ENCODE assay signal across 10 cellular contexts in the genomic region with DNA sequence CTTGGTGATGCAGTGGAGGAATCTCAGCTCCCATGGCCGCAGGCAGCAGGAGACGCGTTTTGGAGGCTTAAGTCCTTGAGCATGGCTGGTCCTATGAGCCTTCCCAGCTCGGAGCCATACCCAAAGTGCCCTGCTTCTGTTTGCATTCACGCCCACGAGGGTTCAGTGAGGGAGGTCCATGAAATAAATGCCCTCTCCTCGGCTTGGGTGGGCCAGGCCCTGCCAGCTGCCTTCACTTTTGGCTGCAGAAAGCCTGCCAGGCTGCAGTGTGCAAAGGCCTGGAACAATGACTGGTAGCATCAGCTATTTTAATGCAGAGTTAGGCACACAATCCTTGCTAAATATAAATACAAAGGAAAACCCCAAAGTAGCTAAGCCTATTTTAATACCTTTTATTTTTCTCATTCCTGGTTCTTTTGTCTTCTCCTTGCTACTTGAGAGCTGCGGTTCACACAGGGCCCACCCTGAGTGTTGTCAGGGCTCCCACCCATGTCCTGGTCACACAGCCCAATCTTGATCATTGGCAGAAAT. TPM values are rescaled to one million over a fixed set of nuclear protein-coding genes. Genes with fewer than 3 reads are reported as not detected.
DNase-seq lines count a peak whose midpoint lies in the region; ATAC-seq and TF ChIP-seq lines count a peak whose summit lies in the region.
"Had no signal": no experiment of that assay in that cellular context is flagged by ENCODE, and none has a peak within 500 bp of the region (broad histone marks: within the 10 kb centered on the region; RNA-seq: fewer than 3 reads in every experiment).

No MANE protein-coding gene starts in this region.

- no peak overlapping the region for H3K27ac Mint-ChIP-seq in MCF 10A (ENCODE audit: low read depth, unreplicated experiment)
- peak overlapping the region; percentile 81 for H3K27ac Mint-ChIP-seq in activated T-helper 1 cell treated with anti-CD3 and anti-CD28 coated beads, Interleukin-12 subunit alpha, Interleukin-12 subunit beta, Interleukin-2, Interleukin-4 antibody, amounts not matched to agents 30 ng/mL and 10 ng/mL and 1 ng/mL, durations not matched to agents 14 hours and 24 hours and 36 hours

- no peak overlapping the region for H2AK5ac ChIP-seq in mesendoderm (ENCODE audit: low read length)

- dilution Hi-C loops in mammary epithelial cell (cut with HindIII; ENCODE audit: low sequenced_read_pairs), result no loop called here

- H3K4me1 Mint-ChIP-seq in MCF 10A (ENCODE audit: insufficient read depth, unreplicated experiment), result peaks cover 18% of the 10 kb centered on the region
- H3K4me1 Mint-ChIP-seq in activated T-helper 1 cell treated with anti-CD3 and anti-CD28 coated beads, Interleukin-12 subunit alpha, Interleukin-12 subunit beta, Interleukin-2, Interleukin-4 antibody, amounts not matched to agents 30 ng/mL and 10 ng/mL and 1 ng/mL, durations not matched to agents 14 hours and 24 hours and 36 hours (ENCODE audit: low read depth), result peaks cover 25% of the 10 kb centered on the region

- H3K56ac ChIP-seq in mesendoderm (ENCODE audit: low read length), result peak overlapping the region; percentile 88

- H3K4me3 ChIP-seq in mammary epithelial cell (replicated peaks in 1 of 3; ENCODE audit: insufficient read depth in 1 of 3, low read depth in 2 of 3, low read length in 3 of 3), result no peak overlapping the region
- H3K4me3 ChIP-seq in mesendoderm (ENCODE audit: low read length), result no peak overlapping the region
- H3K4me3 ChIP-seq in tibial nerve, result no peak overlapping the region

- no peak overlapping the region for H4K8ac ChIP-seq in mesendoderm (ENCODE audit: low read depth, low read length)

- BruUV-seq in MCF 10A (replicated peaks; lab: Mats Ljungman, UMichigan) (no TSS peak), mammary epithelial cell (replicated peaks; lab: Mats Ljungman, UMichigan) (no TSS peak)

- H2BK5ac ChIP-seq in mesendoderm (ENCODE audit: low read length), result no peak overlapping the region

- H3K9ac ChIP-seq in mammary epithelial cell (ENCODE audit: insufficient read depth, low read length) (no peak overlapping the region), mesendoderm (ENCODE audit: low read length) (no peak overlapping the region)

- H3K4me1 ChIP-seq in mammary epithelial cell (ENCODE audit: insufficient read depth, low read length) (peaks cover 19% of the 10 kb centered on the region), mesendoderm (ENCODE audit: control insufficient read depth, low read depth, low read length) (peaks cover 13% of the 10 kb centered on the region), tibial nerve (peaks cover 0 to 30% (median 17%) of the 10 kb centered on the region in 4 donors)

- no peak overlapping the region for H3K18ac ChIP-seq in mesendoderm (ENCODE audit: low read length)

- H3K79me2 ChIP-seq in mammary epithelial cell (ENCODE audit: insufficient read depth, low read length) (no peaks in the 10 kb centered on the region), mesendoderm (ENCODE audit: control insufficient read depth, insufficient read depth, low read length) (no peaks in the 10 kb centered on the region)

- POLR2A ChIA-PET in MCF 10A (lab: Yijun Ruan, JAX), result interaction anchor here (0.5 to 6.7 kb wide), 7 partner anchors 9 to 143 kb away, joined by 3 to 129 read pairs (median 94); partner anchors contain the start of gene H3-3A

- peak overlapping the region; percentile 83 for H3K4me3 Mint-ChIP-seq in MCF 10A (ENCODE audit: unreplicated experiment)
- H3K4me3 Mint-ChIP-seq in activated T-helper 1 cell treated with anti-CD3 and anti-CD28 coated beads, Interleukin-12 subunit alpha, Interleukin-12 subunit beta, Interleukin-2, Interleukin-4 antibody, amounts not matched to agents 30 ng/mL and 10 ng/mL and 1 ng/mL, durations not matched to agents 14 hours and 24 hours and 36 hours, result peak overlapping the region; percentile 71

- no peaks in the 10 kb centered on the region for H3K9me3 Mint-ChIP-seq in MCF 10A (ENCODE audit: unreplicated experiment)
- H3K9me3 Mint-ChIP-seq in activated T-helper 1 cell treated with anti-CD3 and anti-CD28 coated beads, Interleukin-12 subunit alpha, Interleukin-12 subunit beta, Interleukin-2, Interleukin-4 antibody, amounts not matched to agents 30 ng/mL and 10 ng/mL and 1 ng/mL, durations not matched to agents 14 hours and 24 hours and 36 hours, result no peaks in the 10 kb centered on the region

- no peak for TF ChIP-seq EP300 in tibial nerve (IDR thresholded peaks at IDR 0.05)

- intact Hi-C loops in MCF 10A (cut with micrococcal nuclease) (no loop called here), mammary epithelial cell (cut with micrococcal nuclease) (no loop called here)
- intact Hi-C loops in activated T-helper 1 cell treated with anti-CD3 and anti-CD28 coated beads, Interleukin-12 subunit alpha, Interleukin-12 subunit beta, Interleukin-2, Interleukin-4 antibody, amounts not matched to agents 30 ng/mL and 10 ng/mL and 1 ng/mL, durations not matched to agents 14 hours and 24 hours and 36 hours (cut with micrococcal nuclease), result no loop called here

- no peaks in the 10 kb centered on the region for H3K27me3 Mint-ChIP-seq in MCF 10A (ENCODE audit: insufficient read depth, unreplicated experiment)
- peaks cover 9% of the 10 kb centered on the region for H3K27me3 Mint-ChIP-seq in activated T-helper 1 cell treated with anti-CD3 and anti-CD28 coated beads, Interleukin-12 subunit alpha, Interleukin-12 subunit beta, Interleukin-2, Interleukin-4 antibody, amounts not matched to agents 30 ng/mL and 10 ng/mL and 1 ng/mL, durations not matched to agents 14 hours and 24 hours and 36 hours (ENCODE audit: insufficient read depth)

- H3K27ac ChIP-seq in mammary epithelial cell (ENCODE audit: insufficient read depth, low read depth, low read length) (no peak overlapping the region), mesendoderm (ENCODE audit: low read depth, low read length) (no peak overlapping the region), tibial nerve (peak overlapping the region in 3 of 4 donors; percentile 94 to 99 (median 96))

- H3K27me3 ChIP-seq in mammary epithelial cell (ENCODE audit: insufficient read depth, low read length) (no peaks in the 10 kb centered on the region), mesendoderm (ENCODE audit: insufficient read depth, low read length, poor library complexity) (no peaks in the 10 kb centered on the region), tibial nerve (no peaks in the 10 kb centered on the region)

- H2AFZ ChIP-seq in mammary epithelial cell (ENCODE audit: low read depth, low read length), result no peak overlapping the region

- in situ Hi-C loops in mammary epithelial cell (cut with MboI; ENCODE audit: low sequenced_read_pairs in 2 of 2), result no loop called here

- CTCF ChIA-PET in MCF 10A (lab: Yijun Ruan, JAX) (interaction anchor here (0.6 to 6.5 kb wide), 11 partner anchors 8 to 476 kb away, joined by 3 to 75 read pairs (median 4); no protein-coding TSS in a partner anchor), mammary epithelial cell (lab: Charles Lee; ENCODE audit: low non-redundant PET) (interaction anchor here (1.0 kb wide), 1 partner anchor 14 kb away, joined by 3 read pairs; no protein-coding TSS in a partner anchor)

- H3K4ac ChIP-seq in mesendoderm (ENCODE audit: low read depth, low read length), result no peak overlapping the region

- WGBS in mammary epithelial cell (ENCODE audit: low coverage, missing lambda C conversion rate), result 95% methylated on average over 7 of the region's 8 CpGs
- no CpG with 5 or more reads among the region's 8 CpGs for WGBS in mesendoderm (ENCODE audit: extremely low coverage, insufficient coverage, low lambda C conversion rate)
- WGBS in tibial nerve, 2 donors, result 59 to 68% methylated on average over 5 to 8 of the region's 8 CpGs

- H2BK120ac ChIP-seq in mesendoderm (ENCODE audit: low read depth, low read length), result no peak overlapping the region

- no peaks in the 10 kb centered on the region for H3K79me1 ChIP-seq in mesendoderm (ENCODE audit: low read length)

- no peak overlapping the region for H3K4me2 ChIP-seq in mammary epithelial cell (ENCODE audit: insufficient read depth, low read depth, low read length)
- no peak overlapping the region for H3K4me2 ChIP-seq in mesendoderm (ENCODE audit: low read length)

- H3K23ac ChIP-seq in mesendoderm (ENCODE audit: low read length), result no peak overlapping the region

- H3K36me3 Mint-ChIP-seq in MCF 10A (ENCODE audit: insufficient read depth, unreplicated experiment), result no peaks in the 10 kb centered on the region
- H3K36me3 Mint-ChIP-seq in activated T-helper 1 cell treated with anti-CD3 and anti-CD28 coated beads, Interleukin-12 subunit alpha, Interleukin-12 subunit beta, Interleukin-2, Interleukin-4 antibody, amounts not matched to agents 30 ng/mL and 10 ng/mL and 1 ng/mL, durations not matched to agents 14 hours and 24 hours and 36 hours (ENCODE audit: low read depth), result no peaks in the 10 kb centered on the region

- ATAC-seq in HG02798 (IDR thresholded peaks at IDR 0.05; ENCODE audit: poor library complexity, unreplicated experiment), result no peak

- H4K5ac ChIP-seq in mesendoderm (ENCODE audit: low read length), result no peak overlapping the region

- no peaks in the 10 kb centered on the region for H4K20me1 ChIP-seq in mammary epithelial cell (ENCODE audit: insufficient read depth, low read length)

- H3K36me3 ChIP-seq in mammary epithelial cell (ENCODE audit: insufficient read depth, low read length) (no peaks in the 10 kb centered on the region), mesendoderm (ENCODE audit: control insufficient read depth, insufficient read depth, low read length) (no peaks in the 10 kb centered on the region), tibial nerve (no peaks in the 10 kb centered on the region)

- no peak overlapping the region for H2BK15ac ChIP-seq in mesendoderm (replicated peaks; ENCODE audit: low read depth)

- TF ChIP-seq POLR2A in tibial nerve (IDR thresholded peaks at IDR 0.05), result no peak

- DNase-seq in MCF 10A (ENCODE audit: unreplicated experiment) (no peak), mammary epithelial cell (no peak), mesendoderm (no peak), tibial nerve (ENCODE audit: low spot score in 2 of 2) (no peak), NCI-H774 (lab: John Stamatoyannopoulos, UW) (no peak), NCI-H2107 (lab: John Stamatoyannopoulos, UW) (no peak)
- no peak for DNase-seq in activated T-helper 1 cell treated with anti-CD3 and anti-CD28 coated beads, Interleukin-12 subunit alpha, Interleukin-12 subunit beta, Interleukin-2, Interleukin-4 antibody, amounts not matched to agents 30 ng/mL and 10 ng/mL and 1 ng/mL, durations not matched to agents 14 hours and 24 hours and 36 hours (ENCODE audit: low spot score)
- DNase-seq: NCI-H526 treated with DMSO at 0.1 percent for 48 hours; stimulated activated naive CD4-positive, alpha-beta T cell had no signal

- no peak for TF ChIP-seq CTCF in MCF 10A (IDR thresholded peaks at IDR 0.05; ENCODE audit: unreplicated experiment)
- no peak for TF ChIP-seq CTCF in mammary epithelial cell (conservative IDR thresholded peaks at IDR 0.05 in 1 of 2, IDR thresholded peaks at IDR 0.05 in 1 of 2; ENCODE audit: extremely low read depth in 1 of 2, insufficient read depth in 1 of 2, low read depth in 1 of 2, low read length in 2 of 2)
- no peak for TF ChIP-seq CTCF in tibial nerve (IDR thresholded peaks at IDR 0.05)

- no peaks in the 10 kb centered on the region for H3K9me3 ChIP-seq in mammary epithelial cell (replicated peaks; ENCODE audit: insufficient read depth, low read length)
- H3K9me3 ChIP-seq in tibial nerve, result no peaks in the 10 kb centered on the region

RNA-seq across cellular contexts. Expression of gene H3-3A, which starts 49.4 kb away (rescaled TPM):
- 635 and 710 TPM in 2 replicates for total RNA-seq in MCF 10A (2022)
- total RNA-seq in mammary epithelial cell, result 100 to 1,000 TPM; 209 to 262 TPM
- polyA plus RNA-seq in mammary epithelial cell, result 394 TPM
- 16.2 TPM for polyA minus RNA-seq in mammary epithelial cell
- 416 and 426 TPM in 2 replicates for total RNA-seq in activated T-helper 1 cell treated with anti-CD3 and anti-CD28 coated beads, Interleukin-12 subunit alpha, Interleukin-12 subunit beta, Interleukin-2, Interleukin-4 antibody, amounts not matched to agents 30 ng/mL and 10 ng/mL and 1 ng/mL, durations not matched to agents 14 hours and 24 hours and 36 hours
- 2,059 TPM for polyA plus RNA-seq in mesendoderm (2013, experiment 1 of 2)
- 2,049 TPM for polyA plus RNA-seq in mesendoderm (2013, experiment 2 of 2)
- 100 to 1,000 TPM; 193 to 204 (median 197) TPM for total RNA-seq in tibial nerve

Comparison
In these comparisons a context has a peak if more than half of its experiments do, and no peak if none do; other contexts are left out.
1. H3K27ac ChIP-seq: peak in tibial nerve (3 of 4); none in mammary epithelial cell (single experiment) and mesendoderm (single experiment).